Comparison of ENCODE assay signal across 1 cellular context in the genomic region with DNA sequence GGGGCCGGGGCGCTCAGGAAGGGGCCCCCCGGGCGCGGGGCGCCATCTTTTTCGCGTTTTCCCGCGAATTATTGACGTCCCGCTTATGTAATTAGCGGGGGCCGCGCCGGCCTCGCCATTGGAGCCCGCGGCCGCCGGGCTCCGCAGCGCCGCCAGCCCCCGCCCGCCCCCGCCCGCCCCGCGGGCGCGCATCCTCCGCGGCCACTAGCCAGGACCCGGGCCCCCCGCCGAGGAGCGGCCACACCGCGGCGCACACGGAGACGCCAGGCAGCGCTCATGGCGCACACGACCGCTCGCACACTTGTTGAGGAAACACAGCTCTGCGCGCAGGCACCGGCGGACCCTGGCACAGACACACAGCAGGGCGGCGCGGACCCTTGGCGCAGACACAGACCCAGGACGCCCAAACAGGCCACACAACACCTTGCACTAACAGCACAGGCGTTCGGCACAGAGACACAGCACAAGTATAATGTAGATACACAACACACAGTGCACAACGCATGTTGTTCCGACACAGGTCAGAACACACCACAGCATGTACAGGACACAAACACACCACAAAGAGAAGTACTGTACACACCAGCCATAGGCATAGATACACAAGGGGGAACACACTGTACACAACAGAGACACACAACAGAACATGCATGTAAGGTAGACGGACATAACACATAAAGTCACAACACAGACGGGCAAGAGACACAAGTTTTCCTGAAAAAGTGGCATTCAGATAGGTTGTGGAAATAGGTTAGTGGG.
TF ChIP-seq lines count a peak whose summit lies in the region.

No MANE protein-coding gene starts in this region.

TF ChIP-seq in IMR-90, 13 proteins besides CTCF, POLR2A, EP300 and RAD21:
- no peak for TF ChIP-seq MAFK (IDR thresholded peaks at IDR 0.05; ENCODE audit: low read depth, low read length)
- TF ChIP-seq, protein P1, sequence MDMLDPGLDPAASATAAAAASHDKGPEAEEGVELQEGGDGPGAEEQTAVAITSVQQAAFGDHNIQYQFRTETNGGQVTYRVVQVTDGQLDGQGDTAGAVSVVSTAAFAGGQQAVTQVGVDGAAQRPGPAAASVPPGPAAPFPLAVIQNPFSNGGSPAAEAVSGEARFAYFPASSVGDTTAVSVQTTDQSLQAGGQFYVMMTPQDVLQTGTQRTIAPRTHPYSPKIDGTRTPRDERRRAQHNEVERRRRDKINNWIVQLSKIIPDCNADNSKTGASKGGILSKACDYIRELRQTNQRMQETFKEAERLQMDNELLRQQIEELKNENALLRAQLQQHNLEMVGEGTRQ (IDR thresholded peaks at IDR 0.05; ENCODE audit: low read depth, low read length) = no peak
- TF ChIP-seq RFX5 (IDR thresholded peaks at IDR 0.05; ENCODE audit: low read depth, low read length) = no peak
- TF ChIP-seq MAZ (IDR thresholded peaks at IDR 0.05; ENCODE audit: borderline replicate concordance, low read depth, low read length) = peak; percentile 66; the same call in 1 of the 2 replicates
- no peak for TF ChIP-seq RCOR1 (IDR thresholded peaks at IDR 0.05; ENCODE audit: insufficient replicate concordance, low read length)
- TF ChIP-seq BHLHE40 (IDR thresholded peaks at IDR 0.05; ENCODE audit: low read depth, low read length) = peak; percentile 33; the same call in 1 of the 2 replicates
- no peak for TF ChIP-seq MXI1 (IDR thresholded peaks at IDR 0.05; ENCODE audit: borderline replicate concordance, low read depth, low read length)
- no peak for TF ChIP-seq NFE2L2 (IDR thresholded peaks at IDR 0.05; ENCODE audit: low read depth, low read length)
- TF ChIP-seq SMC3 (IDR thresholded peaks at IDR 0.05; ENCODE audit: low read depth, low read length) = no peak; the same call in 1 of the 2 replicates
- no peak for TF ChIP-seq CHD1 (IDR thresholded peaks at IDR 0.05; ENCODE audit: low read depth, low read length)
- no peak for TF ChIP-seq CEBPB (IDR thresholded peaks at IDR 0.05; ENCODE audit: low read depth, low read length)
- TF ChIP-seq FOS (IDR thresholded peaks at IDR 0.05; ENCODE audit: low read depth, low read length) = no peak
- TF ChIP-seq, protein P2, sequence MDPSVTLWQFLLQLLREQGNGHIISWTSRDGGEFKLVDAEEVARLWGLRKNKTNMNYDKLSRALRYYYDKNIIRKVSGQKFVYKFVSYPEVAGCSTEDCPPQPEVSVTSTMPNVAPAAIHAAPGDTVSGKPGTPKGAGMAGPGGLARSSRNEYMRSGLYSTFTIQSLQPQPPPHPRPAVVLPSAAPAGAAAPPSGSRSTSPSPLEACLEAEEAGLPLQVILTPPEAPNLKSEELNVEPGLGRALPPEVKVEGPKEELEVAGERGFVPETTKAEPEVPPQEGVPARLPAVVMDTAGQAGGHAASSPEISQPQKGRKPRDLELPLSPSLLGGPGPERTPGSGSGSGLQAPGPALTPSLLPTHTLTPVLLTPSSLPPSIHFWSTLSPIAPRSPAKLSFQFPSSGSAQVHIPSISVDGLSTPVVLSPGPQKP (IDR thresholded peaks at IDR 0.05; ENCODE audit: borderline replicate concordance, low read depth, low read length) = no peak
